ENCODE assay signal across 9 cellular contexts in genomic region chr12:82627799-82628198, GRCh38. TPM values are rescaled to one million over a fixed set of nuclear protein-coding genes. Genes with fewer than 3 reads are reported as not detected.
DNase-seq lines count a peak whose midpoint lies in the region; ATAC-seq and TF ChIP-seq lines count a peak whose summit lies in the region.
"Had no signal": no experiment of that assay in that cellular context is flagged by ENCODE, and none has a peak within 500 bp of the region (broad histone marks: within the 10 kb centered on the region; RNA-seq: fewer than 3 reads in every experiment).

No MANE protein-coding gene starts in this region.

- DNase-seq in SK-N-DZ (ENCODE audit: low spot score) = peak; percentile 41
- no peak for DNase-seq in kidney epithelial cell (ENCODE audit: low read depth)
- DNase-seq in mesothelial cell of epicardium (ENCODE audit: low spot score in 2 of 2, unreplicated experiment in 2 of 2) = no peak
- no peak for DNase-seq in DMS79 treated with DMSO at 0.1 percent for 48 hours (lab: John Stamatoyannopoulos, UW)
- no peak for DNase-seq in NCI-H1930 (lab: John Stamatoyannopoulos, UW)
- no peak for DNase-seq in T-helper 17 cell
- DNase-seq: naive B cell had no signal

- no peaks in the 10 kb centered on the region for H3K4me1 Mint-ChIP-seq in mesothelial cell of epicardium
- H3K4me1 Mint-ChIP-seq in T-helper 17 cell = no peaks in the 10 kb centered on the region
- H3K4me1 Mint-ChIP-seq: naive B cell had no signal

- TF ChIP-seq POLR2A in GM18505 (IDR thresholded peaks at IDR 0.05; ENCODE audit: borderline replicate concordance, extremely low read depth, insufficient read depth, insufficient read length) = no peak

- H3K27me3 Mint-ChIP-seq in mesothelial cell of epicardium (ENCODE audit: low read depth) (peaks cover 15% of the 10 kb centered on the region), T-helper 17 cell (no peaks in the 10 kb centered on the region)
- H3K27me3 Mint-ChIP-seq: naive B cell had no signal

- H3K27ac Mint-ChIP-seq in mesothelial cell of epicardium (no peak overlapping the region), T-helper 17 cell (no peak overlapping the region)
- H3K27ac Mint-ChIP-seq: naive B cell had no signal

- no peaks in the 10 kb centered on the region for H3K27me3 ChIP-seq in kidney epithelial cell (ENCODE audit: control insufficient read depth, insufficient read depth, low read length)

- H3K36me3 ChIP-seq in kidney epithelial cell (ENCODE audit: control insufficient read depth, insufficient read depth, low read length) = no peaks in the 10 kb centered on the region

- H3K9me3 Mint-ChIP-seq in mesothelial cell of epicardium = peaks cover 6% of the 10 kb centered on the region

- H3K4me3 Mint-ChIP-seq in mesothelial cell of epicardium = no peak overlapping the region
- H3K4me3 Mint-ChIP-seq in T-helper 17 cell = no peak overlapping the region
- H3K4me3 Mint-ChIP-seq: naive B cell had no signal

- TF ChIP-seq CTCF in kidney epithelial cell (IDR thresholded peaks at IDR 0.05; ENCODE audit: insufficient read depth, low read length, poor library complexity, severe bottlenecking) = peak; percentile 57
- no peak for TF ChIP-seq CTCF in mesothelial cell of epicardium (IDR thresholded peaks at IDR 0.05; ENCODE audit: unreplicated experiment)

- peak; percentile 59 for ATAC-seq in GM18505 (IDR thresholded peaks at IDR 0.05; ENCODE audit: unreplicated experiment)
- peak; percentile 54 for ATAC-seq in HG03108 (IDR thresholded peaks at IDR 0.05; ENCODE audit: unreplicated experiment)
- ATAC-seq in T-helper 17 cell = no peak

- no peaks in the 10 kb centered on the region for H3K9me3 ChIP-seq in T-helper 17 cell (ENCODE audit: control insufficient read depth, low read length, poor library complexity, severe bottlenecking)

- no peaks in the 10 kb centered on the region for H3K36me3 Mint-ChIP-seq in mesothelial cell of epicardium
- no peaks in the 10 kb centered on the region for H3K36me3 Mint-ChIP-seq in T-helper 17 cell (ENCODE audit: low read depth)
- H3K36me3 Mint-ChIP-seq: naive B cell had no signal

- H3K4me3 ChIP-seq in kidney epithelial cell (ENCODE audit: low read depth, low read length) = no peak overlapping the region

RNA-seq across cellular contexts. Expression of gene TMTC2, which starts 58.9 kb away (rescaled TPM):
- polyA plus RNA-seq in SK-N-DZ (2014; cell fraction: cytosol; rRNA removed) = 7.5 and 8.6 TPM in 2 replicates
- polyA plus RNA-seq in SK-N-DZ (2014; cell fraction: nucleus; rRNA removed) = 8.1 and 12.1 TPM in 2 replicates
- total RNA-seq in kidney epithelial cell = 6.4 and 7.6 TPM in 2 replicates
- total RNA-seq in mesothelial cell of epicardium = 36.9 to 39.5 TPM (median 38.3 TPM) in 3 replicates
- 1 to 10 TPM; 6.0 to 6.2 TPM for total RNA-seq in T-helper 17 cell
